Comparison of ENCODE assay signal across 24 cellular contexts in the genomic region with DNA sequence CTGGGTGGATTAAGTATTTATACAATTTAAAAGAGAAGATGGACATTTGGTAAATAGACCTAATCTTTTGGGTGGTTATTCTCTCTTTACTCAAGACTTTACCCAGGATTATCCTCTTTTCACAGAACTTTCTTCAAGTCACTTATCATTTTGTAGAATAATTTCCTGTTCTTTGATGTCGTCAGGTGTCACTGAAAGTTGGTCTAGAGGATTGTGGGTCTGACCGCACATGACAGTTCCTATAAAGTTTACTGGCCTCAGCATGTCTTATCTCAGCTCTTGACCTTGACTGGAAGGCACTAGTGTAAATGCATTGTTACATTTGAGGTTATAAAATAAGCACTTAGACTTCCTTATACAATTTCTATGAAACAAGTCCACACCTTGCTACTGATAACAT.
A peak's percentile ranks its signal among the peaks of the same experiment; 100 is the strongest.
DNase-seq lines count a peak whose midpoint lies in the region; ATAC-seq and TF ChIP-seq lines count a peak whose summit lies in the region.
"Had no signal": no experiment of that assay in that cellular context is flagged by ENCODE, and none has a peak within 500 bp of the region (broad histone marks: within the 10 kb centered on the region; RNA-seq: fewer than 3 reads in every experiment).

No MANE protein-coding gene starts in this region.

- H3K9me3 ChIP-seq in CD8-positive, alpha-beta T cell (ENCODE audit: low read length), result no peaks in the 10 kb centered on the region
- no peaks in the 10 kb centered on the region for H3K9me3 ChIP-seq in IMR-90 (ENCODE audit: control insufficient read depth, insufficient read depth, low read length)
- H3K9me3 ChIP-seq: left lung, psoas muscle had no signal

- peaks cover 19 to 55% of the 10 kb centered on the region in 2 experiments for H3K79me1 ChIP-seq in IMR-90 (ENCODE audit: low read depth in 1 of 2, low read length in 2 of 2)

- H3K4me1 ChIP-seq in CD8-positive, alpha-beta T cell (ENCODE audit: insufficient read depth, low read length), result peaks cover 8% of the 10 kb centered on the region
- peaks cover 21% of the 10 kb centered on the region for H3K4me1 ChIP-seq in IMR-90 (ENCODE audit: control insufficient read depth, insufficient read depth, low read length)
- H3K4me1 ChIP-seq: left lung, neural progenitor cell, psoas muscle had no signal

- no peak overlapping the region for H2AK5ac ChIP-seq in IMR-90 (ENCODE audit: low read depth, low read length)

- H2BK15ac ChIP-seq in IMR-90 (ENCODE audit: low read depth, low read length), result peak overlapping the region; percentile 68; the same call in 1 of the 3 replicates

- H2AFZ ChIP-seq in IMR-90 (replicated peaks; ENCODE audit: low read length, poor library complexity), result no peak overlapping the region
- H2AFZ ChIP-seq: neural progenitor cell had no signal

- H2AK9ac ChIP-seq in IMR-90 (replicated peaks; ENCODE audit: low read depth, low read length, poor library complexity), result no peak overlapping the region

- H3K9ac ChIP-seq in IMR-90 (ENCODE audit: low read depth, low read length), result no peak overlapping the region
- H3K9ac ChIP-seq: neural progenitor cell had no signal

- H4K91ac ChIP-seq in IMR-90 (ENCODE audit: insufficient read depth, low read depth, low read length), result peak overlapping the region; percentile 40; the same call in 1 of the 2 replicates

- DNase-seq in CD8-positive, alpha-beta T cell, result peak in 1 of 7 experiments; percentile 17
- no peak for DNase-seq in IMR-90
- peak; percentile 19 for DNase-seq in activated CD4-positive, alpha-beta memory T cell treated with anti-CD3 and anti-CD28 coated beads for 36 hours
- DNase-seq in immature natural killer cell, result peak; percentile 41 to 53 (median 47)
- DNase-seq in nucleus accumbens (lab: John Stamatoyannopoulos, UW), result no peak
- DNase-seq in NAMALWA (ENCODE audit: low spot score), result no peak
- no peak for DNase-seq in DMS114 treated with DMSO at 0.1 percent for 48 hours (lab: John Stamatoyannopoulos, UW; ENCODE audit: unreplicated experiment)
- DNase-seq: COR-L47; endodermal cell; H9; left lung; NCI-H1105 treated with DMSO at 0.1 percent for 48 hours; NCI-H2081 treated with DMSO at 0.1 percent for 48 hours; NCI-H510A; psoas muscle; stimulated activated CD4-positive, alpha-beta T cell treated with anti-CD3 and anti-CD28 coated beads, Interleukin-2, amount 100 ng/mL, for 24 hours; T-helper 9 cell had no signal

- BruUV-seq in IMR-90 (replicated peaks; lab: Mats Ljungman, UMichigan), result no TSS peak

- TF ChIP-seq CTCF in CD8-positive, alpha-beta T cell (IDR thresholded peaks at IDR 0.05), result no peak
- TF ChIP-seq CTCF in IMR-90 (conservative IDR thresholded peaks at IDR 0.05; ENCODE audit: low read depth, low read length), result no peak

- no peak for TF ChIP-seq RAD21 in IMR-90 (IDR thresholded peaks at IDR 0.05; ENCODE audit: low read length)

- POLR2A ChIA-PET in CD8-positive, alpha-beta T cell (lab: Charles Lee), result no interaction called here
- POLR2A ChIA-PET in IMR-90 (lab: Charles Lee; ENCODE audit: unreplicated experiment), result no interaction called here
- POLR2A ChIA-PET in activated CD4-positive, alpha-beta memory T cell treated with anti-CD3 and anti-CD28 coated beads for 36 hours (lab: Charles Lee), result no interaction called here

- no peak overlapping the region for H3K18ac ChIP-seq in IMR-90 (ENCODE audit: low read depth, low read length)

- no peak overlapping the region for H2BK5ac ChIP-seq in IMR-90 (ENCODE audit: low read depth, low read length, poor library complexity, severe bottlenecking)

- dilution Hi-C loops in IMR-90 (cut with HindIII; ENCODE audit: low sequenced_read_pairs, unreplicated experiment), result no loop called here

- peaks cover 7% of the 10 kb centered on the region for H3K27me3 Mint-ChIP-seq in CD8-positive, alpha-beta T cell (ENCODE audit: low read depth)
- H3K27me3 Mint-ChIP-seq in activated CD4-positive, alpha-beta memory T cell treated with anti-CD3 and anti-CD28 coated beads for 36 hours, result peaks cover 5% of the 10 kb centered on the region
- no peaks in the 10 kb centered on the region for H3K27me3 Mint-ChIP-seq in immature natural killer cell (ENCODE audit: low read depth in 3 of 3)
- H3K27me3 Mint-ChIP-seq: type B pancreatic cell had no signal

- H3K14ac ChIP-seq in IMR-90 (replicated peaks; ENCODE audit: low read depth, low read length), result peak overlapping the region; percentile 84; the same call in 1 of the 2 replicates

- no peak overlapping the region for H3K27ac ChIP-seq in CD8-positive, alpha-beta T cell (ENCODE audit: low read depth, low read length)
- H3K27ac ChIP-seq in IMR-90 (ENCODE audit: insufficient read depth, low read length), result peak overlapping the region; percentile 52; the same call in 1 of the 2 replicates
- H3K27ac ChIP-seq: left lung, neural progenitor cell, psoas muscle had no signal

- WGBS in IMR-90 (ENCODE audit: extremely low coverage in 2 of 2, insufficient read length in 1 of 2), 2 experiments, result no CpG with 5 or more reads among the region's 2 CpGs

- no peak overlapping the region for H3K56ac ChIP-seq in IMR-90 (ENCODE audit: extremely low read depth, insufficient read depth, low read length)

- peaks cover 12% of the 10 kb centered on the region for H4K20me1 ChIP-seq in IMR-90 (ENCODE audit: insufficient read depth, low read length)

- CTCF ChIA-PET in CD8-positive, alpha-beta T cell (lab: Charles Lee), result interaction anchor here (2.5 kb wide), 1 partner anchor 13 kb away, joined by 7 read pairs; no protein-coding TSS in a partner anchor
- CTCF ChIA-PET in IMR-90 (lab: Yijun Ruan, JAX), result interaction anchor here (1.0 kb wide), 1 partner anchor 31 kb away, joined by 3 read pairs; no protein-coding TSS in a partner anchor
- CTCF ChIA-PET in activated CD4-positive, alpha-beta memory T cell treated with anti-CD3 and anti-CD28 coated beads for 36 hours (lab: Charles Lee), result no interaction called here

- no peak overlapping the region for H3K4me3 Mint-ChIP-seq in CD8-positive, alpha-beta T cell
- no peak overlapping the region for H3K4me3 Mint-ChIP-seq in activated CD4-positive, alpha-beta memory T cell treated with anti-CD3 and anti-CD28 coated beads for 36 hours
- H3K4me3 Mint-ChIP-seq in immature natural killer cell, result peak overlapping the region; percentile 10 to 67 (median 32)
- H3K4me3 Mint-ChIP-seq: activated naive CD4-positive, alpha-beta T cell treated with anti-CD3 and anti-CD28 coated beads, Interleukin-2, amount 50 U/mL, for 24 hours; endodermal cell; H9; mesothelial cell of epicardium; neural progenitor cell; stimulated activated naive CD8-positive, alpha-beta T cell treated with anti-CD3 and anti-CD28 coated beads, Interleukin-15, Interleukin-2, amounts not matched to agents 100 ng/mL and 50 ng/mL, for 24 hours; type B pancreatic cell had no signal

- no peak overlapping the region; the same call in 1 of the 2 replicates for H4K5ac ChIP-seq in IMR-90 (ENCODE audit: low read depth, low read length)

- no peaks in the 10 kb centered on the region for H3K36me3 ChIP-seq in CD8-positive, alpha-beta T cell (ENCODE audit: insufficient read depth, low read length)
- no peaks in the 10 kb centered on the region; the same call in 1 of the 2 replicates for H3K36me3 ChIP-seq in IMR-90 (ENCODE audit: control insufficient read depth, insufficient read depth, low read length)
- H3K36me3 ChIP-seq: left lung, neural progenitor cell had no signal

- TF ChIP-seq POLR2A in IMR-90 (IDR thresholded peaks at IDR 0.05; ENCODE audit: low read depth, low read length), result no peak

- H3K23ac ChIP-seq in IMR-90 (ENCODE audit: low read depth, low read length), result no peak overlapping the region

- H3K4me1 Mint-ChIP-seq in CD8-positive, alpha-beta T cell (ENCODE audit: low read depth), result peaks cover 14% of the 10 kb centered on the region
- H3K4me1 Mint-ChIP-seq in activated CD4-positive, alpha-beta memory T cell treated with anti-CD3 and anti-CD28 coated beads for 36 hours (ENCODE audit: low read depth), result peaks cover 10% of the 10 kb centered on the region
- H3K4me1 Mint-ChIP-seq in immature natural killer cell, result peaks cover 37 to 38% of the 10 kb centered on the region in 2 donors

- H2BK120ac ChIP-seq in IMR-90 (ENCODE audit: low read depth, low read length), result peak overlapping the region; percentile 37

- no peak overlapping the region for H3K4me2 ChIP-seq in IMR-90 (ENCODE audit: low read depth, low read length)
- H3K4me2 ChIP-seq: neural progenitor cell had no signal

- H3K9me3 Mint-ChIP-seq in CD8-positive, alpha-beta T cell, result no peaks in the 10 kb centered on the region
- no peaks in the 10 kb centered on the region for H3K9me3 Mint-ChIP-seq in activated CD4-positive, alpha-beta memory T cell treated with anti-CD3 and anti-CD28 coated beads for 36 hours
- H3K9me3 Mint-ChIP-seq in immature natural killer cell, result no peaks in the 10 kb centered on the region
- H3K9me3 Mint-ChIP-seq: activated naive CD4-positive, alpha-beta T cell treated with anti-CD3 and anti-CD28 coated beads, Interleukin-2, amount 50 U/mL, for 24 hours; endodermal cell; H9; mesothelial cell of epicardium; neural progenitor cell; stimulated activated naive CD8-positive, alpha-beta T cell treated with anti-CD3 and anti-CD28 coated beads, Interleukin-15, Interleukin-2, amounts not matched to agents 100 ng/mL and 50 ng/mL, for 24 hours; type B pancreatic cell had no signal

- H3K36me3 Mint-ChIP-seq in CD8-positive, alpha-beta T cell, result no peaks in the 10 kb centered on the region
- H3K36me3 Mint-ChIP-seq in activated CD4-positive, alpha-beta memory T cell treated with anti-CD3 and anti-CD28 coated beads for 36 hours, result no peaks in the 10 kb centered on the region
- H3K36me3 Mint-ChIP-seq in immature natural killer cell, result peaks cover 0 to 3% (median 0%) of the 10 kb centered on the region in 3 donors
- H3K36me3 Mint-ChIP-seq: activated naive CD4-positive, alpha-beta T cell treated with anti-CD3 and anti-CD28 coated beads, Interleukin-2, amount 50 U/mL, for 24 hours; mesothelial cell of epicardium; neural progenitor cell; type B pancreatic cell had no signal

- intact Hi-C loops in CD8-positive, alpha-beta T cell (cut with DNase I, micrococcal nuclease), result loop anchor here in 1 of 2 experiments (2.0 kb wide), 1 partner anchor 14 kb away; no protein-coding TSS in a partner anchor
- intact Hi-C loops in IMR-90 (cut with micrococcal nuclease), result no loop called here
- intact Hi-C loops in activated CD4-positive, alpha-beta memory T cell treated with anti-CD3 and anti-CD28 coated beads for 36 hours (cut with micrococcal nuclease), result no loop called here

- peaks cover 13% of the 10 kb centered on the region for H3K9me1 ChIP-seq in IMR-90 (ENCODE audit: insufficient read depth, low read length)

- peak overlapping the region; percentile 70; the same call in 1 of the 2 replicates for H3K4ac ChIP-seq in IMR-90 (ENCODE audit: low read depth, low read length)

- H2BK20ac ChIP-seq in IMR-90 (ENCODE audit: low read depth, low read length), result no peak overlapping the region

- H3K4me3 ChIP-seq in CD8-positive, alpha-beta T cell (ENCODE audit: low read depth, low read length), result no peak overlapping the region
- no peak overlapping the region for H3K4me3 ChIP-seq in IMR-90 (ENCODE audit: insufficient read depth, low read depth, low read length)
- H3K4me3 ChIP-seq: left lung, neural progenitor cell, psoas muscle had no signal

- no peaks in the 10 kb centered on the region for H3K27me3 ChIP-seq in CD8-positive, alpha-beta T cell (ENCODE audit: insufficient read depth, low read length)
- no peaks in the 10 kb centered on the region for H3K27me3 ChIP-seq in IMR-90 (ENCODE audit: control insufficient read depth, insufficient read depth, low read length)
- H3K27me3 ChIP-seq: left lung, neural progenitor cell had no signal

- peak; percentile 48 for ATAC-seq in CD8-positive, alpha-beta T cell
- ATAC-seq in IMR-90 (ENCODE audit: low read depth) (no peak), HG02571 (IDR thresholded peaks at IDR 0.05; ENCODE audit: unreplicated experiment) (no peak)
- ATAC-seq: activated CD4-positive, CD25-positive, alpha-beta regulatory T cell treated with anti-CD3 and anti-CD28 coated beads, Interleukin-2, amount 50 U/mL, for 24 hours; left lung; psoas muscle had no signal

- peak overlapping the region in 1 of 2 experiments; percentile 33; a peak in 1 of 4 replicates for H4K8ac ChIP-seq in IMR-90 (ENCODE audit: low read depth in 2 of 2, low read length in 2 of 2)

- H3K27ac Mint-ChIP-seq in CD8-positive, alpha-beta T cell, result no peak overlapping the region
- H3K27ac Mint-ChIP-seq in activated CD4-positive, alpha-beta memory T cell treated with anti-CD3 and anti-CD28 coated beads for 36 hours, result no peak overlapping the region
- H3K27ac Mint-ChIP-seq in immature natural killer cell, result peak overlapping the region; percentile 12 to 84 (median 76)
- H3K27ac Mint-ChIP-seq: activated naive CD4-positive, alpha-beta T cell treated with anti-CD3 and anti-CD28 coated beads, Interleukin-2, amount 50 U/mL, for 24 hours; endodermal cell; H9; mesothelial cell of epicardium; neural progenitor cell; stimulated activated naive CD8-positive, alpha-beta T cell treated with anti-CD3 and anti-CD28 coated beads, Interleukin-15, Interleukin-2, amounts not matched to agents 100 ng/mL and 50 ng/mL, for 24 hours; type B pancreatic cell had no signal

- in situ Hi-C loops in IMR-90 (cut with MboI; ENCODE audit: low sequenced_read_pairs), result no loop called here

Comparison
In these comparisons a context has a peak if more than half of its experiments do, and no peak if none do; other contexts are left out.
1. DNase-seq: peak in activated CD4-positive, alpha-beta memory T cell treated with anti-CD3 and anti-CD28 coated beads for 36 hours (single experiment) and immature natural killer cell (3 of 3); none in IMR-90 (single experiment), nucleus accumbens (0 of 56), NAMALWA (single experiment) and DMS114 treated with DMSO at 0.1 percent for 48 hours (single experiment).
2. H3K27ac Mint-ChIP-seq: peak in immature natural killer cell (6 of 6); none in CD8-positive, alpha-beta T cell (single experiment) and activated CD4-positive, alpha-beta memory T cell treated with anti-CD3 and anti-CD28 coated beads for 36 hours (single experiment).
3. H3K4me3 Mint-ChIP-seq: peak in immature natural killer cell (5 of 5); none in CD8-positive, alpha-beta T cell (single experiment) and activated CD4-positive, alpha-beta memory T cell treated with anti-CD3 and anti-CD28 coated beads for 36 hours (single experiment).